Comparison of ENCODE assay signal across 10 cellular contexts in the genomic region with DNA sequence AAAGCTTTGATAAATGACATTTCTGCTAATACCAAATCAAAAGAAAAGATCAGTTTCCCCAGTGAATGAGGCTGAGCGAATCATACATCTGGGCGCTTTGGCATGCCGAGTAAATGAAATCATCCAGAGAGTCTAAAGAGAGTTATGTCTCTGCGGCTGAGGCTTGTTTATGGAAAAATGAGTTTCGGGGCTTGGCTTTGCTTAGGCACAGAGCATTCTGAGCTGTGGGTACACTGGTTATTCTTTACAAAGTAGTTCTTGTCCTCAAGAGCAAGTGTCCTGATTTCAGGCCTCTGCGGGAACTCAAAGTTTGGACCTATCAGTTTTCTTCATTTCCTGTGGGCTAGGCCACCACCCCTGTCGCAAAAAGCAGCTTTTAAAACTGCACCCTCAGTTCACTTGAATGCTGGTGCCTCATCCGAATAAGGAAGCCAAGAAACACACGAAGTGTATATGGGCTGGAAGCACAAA.
DNase-seq lines count a peak whose midpoint lies in the region; TF ChIP-seq lines count a peak whose summit lies in the region.
"Had no signal": no experiment of that assay in that cellular context is flagged by ENCODE, and none has a peak within 500 bp of the region (broad histone marks: within the 10 kb centered on the region; RNA-seq: fewer than 3 reads in every experiment).

No MANE protein-coding gene starts in this region.

- no peaks in the 10 kb centered on the region for H3K36me3 ChIP-seq in MG63
- H3K36me3 ChIP-seq in tibial nerve = no peaks in the 10 kb centered on the region

- H3K4me3 ChIP-seq in MG63 (0 out of 2 replicates have a peak overlapping the region, but pooled peaks have one; percentile 10), tibial nerve (peak overlapping the region in 2 of 4 donors; percentile 4 to 8)

- peak in 1 of 2 donors; percentile 39 for TF ChIP-seq POLR2A in tibial nerve (IDR thresholded peaks at IDR 0.05)

- no peaks in the 10 kb centered on the region for H3K36me3 Mint-ChIP-seq in mesothelial cell of epicardium

- TF ChIP-seq EP300 in tibial nerve (IDR thresholded peaks at IDR 0.05) = peak; percentile 83 to 96

- CTCF ChIA-PET in HEK293T (lab: Yijun Ruan, JAX) = no interaction called here

- no peak for TF ChIP-seq CTCF in mesothelial cell of epicardium (IDR thresholded peaks at IDR 0.05; ENCODE audit: unreplicated experiment)
- TF ChIP-seq CTCF in tibial nerve (IDR thresholded peaks at IDR 0.05) = no peak

- peaks cover 0 to 77% (median 52%) of the 10 kb centered on the region in 4 donors for H3K4me1 ChIP-seq in tibial nerve

- no peaks in the 10 kb centered on the region for H3K9me3 ChIP-seq in MG63
- H3K9me3 ChIP-seq in tibial nerve = no peaks in the 10 kb centered on the region

- peak overlapping the region; percentile 94 for H3K27ac Mint-ChIP-seq in mesothelial cell of epicardium
- H3K27ac Mint-ChIP-seq: effector memory CD8-positive, alpha-beta T cell had no signal

- DNase-seq in MG63 (peak; percentile 47), mesothelial cell of epicardium (ENCODE audit: low spot score in 2 of 2, unreplicated experiment in 2 of 2) (no peak), tibial nerve (ENCODE audit: low spot score in 2 of 2) (peak; percentile 49 to 68), DMS153 (lab: John Stamatoyannopoulos, UW) (no peak), HEK293T (ENCODE audit: extremely low spot score) (no peak), NCI-H2196 treated with DMSO at 0.1 percent for 48 hours (lab: John Stamatoyannopoulos, UW; ENCODE audit: unreplicated experiment) (no peak)
- DNase-seq: activated CD4-positive, alpha-beta T cell treated with anti-CD3 and anti-CD28 coated beads for 4 hours; effector memory CD8-positive, alpha-beta T cell; NCI-H2029 had no signal

- POLR2A ChIA-PET in HEK293T (lab: Yijun Ruan, JAX) = no interaction called here

- peak overlapping the region; percentile 5 for H3K4me3 Mint-ChIP-seq in mesothelial cell of epicardium
- H3K4me3 Mint-ChIP-seq: effector memory CD8-positive, alpha-beta T cell had no signal

- H3K27me3 Mint-ChIP-seq in mesothelial cell of epicardium (ENCODE audit: low read depth) = no peaks in the 10 kb centered on the region

- H3K27me3 ChIP-seq in MG63 = no peaks in the 10 kb centered on the region
- no peaks in the 10 kb centered on the region for H3K27me3 ChIP-seq in tibial nerve

- H3K27ac ChIP-seq in cingulate gyrus (ENCODE audit: low read depth, low read length) (peak overlapping the region; percentile 57), tibial nerve (peak overlapping the region; percentile 80 to 96 (median 92))

- peaks cover 5% of the 10 kb centered on the region for H3K9me3 Mint-ChIP-seq in mesothelial cell of epicardium
- H3K9me3 Mint-ChIP-seq: effector memory CD8-positive, alpha-beta T cell had no signal

- peaks cover 38% of the 10 kb centered on the region for H3K4me1 Mint-ChIP-seq in mesothelial cell of epicardium

- WGBS in tibial nerve, 2 donors = 17 to 21% methylated on average over 9 of the region's 9 CpGs

TF ChIP-seq in HEK293T, 16 proteins besides CTCF, POLR2A, EP300 and RAD21:
- TF ChIP-seq ZNF384 (IDR thresholded peaks at IDR 0.05) (no peak), LEF1 (IDR thresholded peaks at IDR 0.05; ENCODE audit: borderline replicate concordance) (no peak), ARNT (IDR thresholded peaks at IDR 0.05) (no peak), SUZ12 (IDR thresholded peaks at IDR 0.05) (no peak), ELF4 (IDR thresholded peaks at IDR 0.05) (no peak), TARDBP (IDR thresholded peaks at IDR 0.05) (no peak), FOXA1 (IDR thresholded peaks at IDR 0.05) (no peak), BHLHE40 (IDR thresholded peaks at IDR 0.05; ENCODE audit: borderline replicate concordance) (no peak)
- TF ChIP-seq, protein P1, sequence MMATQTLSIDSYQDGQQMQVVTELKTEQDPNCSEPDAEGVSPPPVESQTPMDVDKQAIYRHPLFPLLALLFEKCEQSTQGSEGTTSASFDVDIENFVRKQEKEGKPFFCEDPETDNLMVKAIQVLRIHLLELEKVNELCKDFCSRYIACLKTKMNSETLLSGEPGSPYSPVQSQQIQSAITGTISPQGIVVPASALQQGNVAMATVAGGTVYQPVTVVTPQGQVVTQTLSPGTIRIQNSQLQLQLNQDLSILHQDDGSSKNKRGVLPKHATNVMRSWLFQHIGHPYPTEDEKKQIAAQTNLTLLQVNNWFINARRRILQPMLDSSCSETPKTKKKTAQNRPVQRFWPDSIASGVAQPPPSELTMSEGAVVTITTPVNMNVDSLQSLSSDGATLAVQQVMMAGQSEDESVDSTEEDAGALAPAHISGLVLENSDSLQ (IDR thresholded peaks at IDR 0.05) = no peak

Comparison
In these comparisons a context has a peak if more than half of its experiments do, and no peak if none do; other contexts are left out.
1. DNase-seq: peak in MG63 (single experiment) and tibial nerve (2 of 2); none in mesothelial cell of epicardium (0 of 2), DMS153 (single experiment), HEK293T (single experiment) and NCI-H2196 treated with DMSO at 0.1 percent for 48 hours (single experiment).